In the genomic region with DNA sequence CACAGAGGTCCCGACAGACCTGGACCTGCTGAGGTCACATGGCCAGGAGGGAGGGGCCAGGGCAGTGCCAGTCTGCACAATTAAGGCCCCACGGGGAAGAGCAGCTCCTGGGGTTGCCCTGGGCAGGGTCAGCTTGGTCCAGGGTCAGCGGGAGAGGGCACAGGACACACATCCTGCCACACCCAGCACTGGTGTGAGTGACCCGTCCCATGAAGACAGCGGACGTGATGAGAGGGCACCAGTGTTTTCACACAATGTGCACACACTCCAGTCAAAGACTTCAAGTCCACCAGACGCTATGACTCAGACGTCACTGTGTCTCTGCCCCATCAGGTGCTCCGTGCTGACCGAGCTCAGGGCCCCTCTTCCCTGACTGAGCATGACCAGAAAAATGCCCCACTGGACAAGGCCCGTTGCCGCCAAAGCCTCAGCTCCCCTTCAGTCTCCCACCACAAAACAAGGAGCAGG, we compare ENCODE assay signal across 10 cellular contexts. TPM values are rescaled to one million over a fixed set of nuclear protein-coding genes. Genes with fewer than 3 reads are reported as not detected.
DNase-seq lines count a peak whose midpoint lies in the region; ATAC-seq, FAIRE-seq and TF ChIP-seq lines count a peak whose summit lies in the region.
"Had no signal": no experiment of that assay in that cellular context is flagged by ENCODE, and none has a peak within 500 bp of the region (broad histone marks: within the 10 kb centered on the region; RNA-seq: fewer than 3 reads in every experiment).

No MANE protein-coding gene starts in this region.

- H3K4me3 ChIP-seq in BLaER1 treated with 17β-estradiol and CSF1 and Interleukin-3, amounts not matched to agents 10 nM and 100 nM = peak overlapping the region in 2 of 10 experiments; percentile 86 to 97; a peak in 1 of 20 replicates
- H3K4me3 ChIP-seq in H1 (ENCODE audit: extremely low read depth in 1 of 4, insufficient read depth in 2 of 4, low read depth in 3 of 4, low read length in 4 of 4) = peak overlapping the region in 1 of 4 experiments; percentile 24; a peak in 1 of 8 replicates

- peak overlapping the region; percentile 48; the same call in 1 of the 2 replicates for H3K18ac ChIP-seq in H1 (ENCODE audit: extremely low read depth, low read length)

- ATAC-seq in natural killer cell = no peak

- POLR2A ChIA-PET in H1 (lab: Charles Lee; ENCODE audit: partially characterized antibody) = interaction anchor here (0.7 to 6.4 kb wide), 5 partner anchors 13 to 227 kb away, joined by 3 to 125 read pairs (median 3); a partner anchor contains a TSS

- H4K20me1 ChIP-seq in BLaER1 treated with 17β-estradiol and CSF1 and Interleukin-3, amounts not matched to agents 10 nM and 100 nM = peaks cover 86 to 90% (median 88%) of the 10 kb centered on the region in 11 experiments
- peaks cover 38 to 53% of the 10 kb centered on the region in 2 experiments for H4K20me1 ChIP-seq in H1 (replicated peaks in 1 of 2; ENCODE audit: control insufficient read depth in 1 of 2, insufficient read depth in 2 of 2, low read length in 2 of 2)

- H3K9ac ChIP-seq in BLaER1 treated with 17β-estradiol and CSF1 and Interleukin-3, amounts not matched to agents 10 nM and 100 nM = peak overlapping the region; percentile 29 to 100 (median 98); a peak in 12 of 22 replicates
- peak overlapping the region in 2 of 4 experiments; percentile 17 to 25; a peak in 2 of 7 replicates for H3K9ac ChIP-seq in H1 (replicated peaks in 1 of 4; ENCODE audit: extremely low read depth in 1 of 4, low read depth in 3 of 4, low read length in 3 of 4)

- peaks cover 36 to 79% of the 10 kb centered on the region in 2 experiments for H3K79me2 ChIP-seq in H1 (ENCODE audit: control insufficient read depth in 1 of 2, insufficient read depth in 2 of 2, low read length in 2 of 2)

- H3K23me2 ChIP-seq in H1 (ENCODE audit: low read depth, low read length) = peaks cover 9% of the 10 kb centered on the region

- TF ChIP-seq CTCF in H1 (IDR thresholded peaks at IDR 0.05; ENCODE audit: control extremely low read depth in 1 of 3, insufficient read depth in 1 of 3, low read depth in 1 of 3, low read length in 3 of 3) (no peak), natural killer cell (IDR thresholded peaks at IDR 0.05) (no peak)

- H3K4me3 Mint-ChIP-seq in natural killer cell = peak overlapping the region; percentile 45

- no peak overlapping the region for H2AK5ac ChIP-seq in H1 (ENCODE audit: low read depth, low read length)

- no peak overlapping the region for H4K8ac ChIP-seq in H1 (ENCODE audit: extremely low read depth, insufficient read depth, low read length)

- H3K36me3 Mint-ChIP-seq in natural killer cell = no peaks in the 10 kb centered on the region

- peaks cover 46 to 81% (median 66%) of the 10 kb centered on the region in 11 experiments for H3K36me3 ChIP-seq in BLaER1 treated with 17β-estradiol and CSF1 and Interleukin-3, amounts not matched to agents 10 nM and 100 nM
- H3K36me3 ChIP-seq in H1 (ENCODE audit: control insufficient read depth in 2 of 4, insufficient read depth in 4 of 4, low read length in 3 of 4) = peaks cover 2 to 25% (median 8%) of the 10 kb centered on the region in 4 experiments; a peak in 6 of 8 replicates

- no peak overlapping the region for H2BK12ac ChIP-seq in H1 (ENCODE audit: low read depth, low read length)

- no peak overlapping the region for H2BK15ac ChIP-seq in H1 (ENCODE audit: low read length)

- no peak overlapping the region for H4K91ac ChIP-seq in H1 (replicated peaks; ENCODE audit: insufficient read length, low read length)

- H3K4me1 Mint-ChIP-seq in natural killer cell = peaks cover 22 to 53% of the 10 kb centered on the region in 2 donors

- H3K27ac ChIP-seq in BLaER1 treated with 17β-estradiol and CSF1 and Interleukin-3, amounts not matched to agents 10 nM and 100 nM = peak overlapping the region in 2 of 11 experiments; percentile 37 to 95; a peak in 2 of 22 replicates
- H3K27ac ChIP-seq in H1 (ENCODE audit: low read depth, low read length) = no peak overlapping the region; the same call in 1 of the 2 replicates

- CTCF ChIA-PET in H1 (lab: Charles Lee; ENCODE audit: partially characterized antibody) = interaction anchor here (0.8 to 1.2 kb wide), 5 partner anchors 9 to 50 kb away, joined by 3 to 4 read pairs (median 3); no protein-coding TSS in a partner anchor

- peak overlapping the region in 10 of 11 experiments; percentile 90 to 100 (median 98); a peak in 14 of 22 replicates for H3K4me2 ChIP-seq in BLaER1 treated with 17β-estradiol and CSF1 and Interleukin-3, amounts not matched to agents 10 nM and 100 nM
- H3K4me2 ChIP-seq in H1 (ENCODE audit: insufficient read depth in 1 of 2, low read depth in 2 of 2, low read length in 2 of 2) = peak overlapping the region; percentile 3 to 42; a peak in 2 of 4 replicates

- no peak overlapping the region for H2BK20ac ChIP-seq in H1 (ENCODE audit: low read length)

- DNase-seq in LHCN-M2 (ENCODE audit: low read depth) (peak; percentile 62), H1 (ENCODE audit: low read depth in 1 of 2, low spot score in 2 of 2) (no peak), natural killer cell (no peak), occipital lobe (lab: John Stamatoyannopoulos, UW) (no peak), germinal center (ENCODE audit: low spot score) (no peak), DMS79 (lab: John Stamatoyannopoulos, UW) (no peak), DMS53 (lab: John Stamatoyannopoulos, UW) (no peak)

- no peak overlapping the region for H2BK120ac ChIP-seq in H1 (replicated peaks; ENCODE audit: low read depth, low read length)

- no peak for TF ChIP-seq RAD21 in H1 (IDR thresholded peaks at IDR 0.05 in 1 of 2, conservative IDR thresholded peaks at IDR 0.05 in 1 of 2; ENCODE audit: low read depth in 2 of 2, low read length in 2 of 2)

- no peak for FAIRE-seq in H1 (lab: Jason Lieb, UNC)

- no peak for TF ChIP-seq EP300 in H1 (IDR thresholded peaks at IDR 0.05; ENCODE audit: borderline replicate concordance in 1 of 2, low read depth in 2 of 2, low read length in 2 of 2)

- intact Hi-C loops in natural killer cell (cut with micrococcal nuclease) = no loop called here

- no peak overlapping the region for H3K4ac ChIP-seq in H1 (replicated peaks; ENCODE audit: insufficient read length, low read depth, low read length)

- peaks cover 31 to 40% (median 37%) of the 10 kb centered on the region in 10 experiments for H3K4me1 ChIP-seq in BLaER1 treated with 17β-estradiol and CSF1 and Interleukin-3, amounts not matched to agents 10 nM and 100 nM
- peaks cover 0 to 37% (median 25%) of the 10 kb centered on the region in 4 experiments; a peak in 5 of 7 replicates for H3K4me1 ChIP-seq in H1 (replicated peaks in 1 of 4; ENCODE audit: control insufficient read depth in 3 of 4, insufficient read depth in 4 of 4, low read length in 3 of 4)

- H3K9me3 Mint-ChIP-seq in natural killer cell = no peaks in the 10 kb centered on the region

- peaks cover 0 to 3% of the 10 kb centered on the region in 2 donors for H3K27me3 Mint-ChIP-seq in natural killer cell (ENCODE audit: low read depth in 2 of 2)

- no peak overlapping the region for H2AFZ ChIP-seq in H1 (ENCODE audit: low read length)

- no peak overlapping the region for H4K5ac ChIP-seq in H1 (ENCODE audit: insufficient read length, low read depth, low read length)

- TF ChIP-seq POLR2A in H1 (IDR thresholded peaks at IDR 0.05; ENCODE audit: control extremely low read depth in 1 of 2, low read depth in 2 of 2, low read length in 2 of 2) = no peak

- no peak overlapping the region for H3K14ac ChIP-seq in H1 (ENCODE audit: insufficient read length)

- H3K56ac ChIP-seq in H1 (replicated peaks; ENCODE audit: insufficient read length, low read depth, low read length) = no peak overlapping the region

- no peaks in the 10 kb centered on the region for H3K27me3 ChIP-seq in BLaER1 treated with 17β-estradiol and CSF1 and Interleukin-3, amounts not matched to agents 10 nM and 100 nM
- no peaks in the 10 kb centered on the region for H3K27me3 ChIP-seq in H1 (replicated peaks in 1 of 4; ENCODE audit: control insufficient read depth in 3 of 4, extremely low read depth in 1 of 4, insufficient read depth in 3 of 4, low read length in 3 of 4)

- peaks cover 24% of the 10 kb centered on the region for H3K79me1 ChIP-seq in H1 (ENCODE audit: low read depth, low read length)

- WGBS in H1 (ENCODE audit: extremely low coverage in 1 of 2, insufficient coverage in 1 of 2, insufficient read length in 1 of 2, insufficient replicate concordance in 2 of 2, low coverage in 1 of 2, low lambda C conversion rate in 2 of 2, missing lambda C conversion rate in 1 of 2), 2 experiments = 86% methylated on average over 12 of the region's 12 CpGs; no CpG with 5 or more reads in 1 of the 2 experiments

- peak overlapping the region; percentile 55 for H2BK5ac ChIP-seq in H1 (ENCODE audit: low read depth, low read length)

- H3K9me3 ChIP-seq in BLaER1 treated with 17β-estradiol and CSF1 and Interleukin-3, amounts not matched to agents 10 nM and 100 nM (replicated peaks in 1 of 11) = no peaks in the 10 kb centered on the region
- no peaks in the 10 kb centered on the region for H3K9me3 ChIP-seq in H1 (ENCODE audit: insufficient read depth in 2 of 2, low read depth in 1 of 2, low read length in 1 of 2)

- H3K23ac ChIP-seq in H1 (ENCODE audit: insufficient read length) = no peak overlapping the region

- H3K27ac Mint-ChIP-seq in natural killer cell = peak overlapping the region in 1 of 2 donors; percentile 84

RNA-seq across cellular contexts. Expression of a gene that starts 4.2 kb away (rescaled TPM):
- total RNA-seq in LHCN-M2 (2014; rRNA removed) (154 and 176 TPM in 2 replicates), natural killer cell (100 to 1,000 TPM; 310 to 354 (median 317) TPM), occipital lobe (33.8 TPM)
- 67.8 TPM for polyA plus RNA-seq in LHCN-M2 (2012)
- 140 and 142 TPM in 2 replicates for total RNA-seq in H1 (2021; fragmentation: NEBNext Ultra II Directional; extraction: Animal tissue kit (Norgen Biotek cat#: 25700))
- polyA plus RNA-seq in H1 (2011; rRNA removed) = 243 and 343 TPM in 2 replicates
- 180 TPM for polyA plus RNA-seq in H1 (2011; cell fraction: cytosol; rRNA removed)
- 1,170 TPM for polyA plus RNA-seq in H1 (2011; cell fraction: nucleus; rRNA removed)
- polyA plus RNA-seq in H1 (2012, experiment 1 of 2) = 46.9 to 137 TPM (median 125 TPM) in 4 replicates
- polyA plus RNA-seq in H1 (2012, experiment 2 of 2) = 87.4 TPM
- 171 TPM for polyA plus RNA-seq in H1 (2013, experiment 1 of 2)
- 163 TPM for polyA plus RNA-seq in H1 (2013, experiment 2 of 2)
- polyA minus RNA-seq in H1 (2011; rRNA and poly(A)+ RNA removed) = 45.5 and 54.1 TPM in 2 replicates
- 55.7 TPM for polyA minus RNA-seq in H1 (2011; cell fraction: cytosol; rRNA and poly(A)+ RNA removed)
- polyA minus RNA-seq in H1 (2011; cell fraction: nucleus; rRNA and poly(A)+ RNA removed) = 124 TPM

RNA-seq across cellular contexts. Expression of a gene that starts 4.6 kb away (rescaled TPM):
- total RNA-seq in LHCN-M2 (2014; rRNA removed) (not detected in 2 replicates), natural killer cell (not detected), occipital lobe (not detected)
- polyA plus RNA-seq in LHCN-M2 (2012) = not detected
- total RNA-seq in H1 (2021; fragmentation: NEBNext Ultra II Directional; extraction: Animal tissue kit (Norgen Biotek cat#: 25700)) = not detected in 2 replicates
- not detected in 2 replicates for polyA plus RNA-seq in H1 (2011; rRNA removed)
- not detected for polyA plus RNA-seq in H1 (2011; cell fraction: cytosol; rRNA removed)
- polyA plus RNA-seq in H1 (2011; cell fraction: nucleus; rRNA removed) = not detected
- not detected in 4 replicates for polyA plus RNA-seq in H1 (2012, experiment 1 of 2)
- not detected for polyA plus RNA-seq in H1 (2012, experiment 2 of 2)
- polyA plus RNA-seq in H1 (2013, experiment 1 of 2) = not detected
- not detected for polyA plus RNA-seq in H1 (2013, experiment 2 of 2)
- under 0.01 TPM in 1 of 2 replicates, not detected in the other for polyA minus RNA-seq in H1 (2011; rRNA and poly(A)+ RNA removed)
- polyA minus RNA-seq in H1 (2011; cell fraction: cytosol; rRNA and poly(A)+ RNA removed) = not detected
- polyA minus RNA-seq in H1 (2011; cell fraction: nucleus; rRNA and poly(A)+ RNA removed) = not detected
- total RNA-seq: M059J, pulmonary artery endothelial cell had no signal

RNA-seq across cellular contexts. Expression of a gene that starts 9.7 kb away (rescaled TPM):
- total RNA-seq in LHCN-M2 (2014; rRNA removed) = 130 and 145 TPM in 2 replicates
- 435 TPM for polyA plus RNA-seq in LHCN-M2 (2012)
- total RNA-seq in H1 (2021; fragmentation: NEBNext Ultra II Directional; extraction: Animal tissue kit (Norgen Biotek cat#: 25700)) = 522 and 551 TPM in 2 replicates
- 189 and 349 TPM in 2 replicates for polyA plus RNA-seq in H1 (2011; rRNA removed)
- 238 TPM for polyA plus RNA-seq in H1 (2011; cell fraction: cytosol; rRNA removed)
- 235 TPM for polyA plus RNA-seq in H1 (2011; cell fraction: nucleus; rRNA removed)
- polyA plus RNA-seq in H1 (2012, experiment 1 of 2) = 294 to 464 TPM (median 423 TPM) in 4 replicates
- polyA plus RNA-seq in H1 (2012, experiment 2 of 2) = 443 TPM
- 346 TPM for polyA plus RNA-seq in H1 (2013, experiment 1 of 2)
- 345 TPM for polyA plus RNA-seq in H1 (2013, experiment 2 of 2)
- 314 and 396 TPM in 2 replicates for polyA minus RNA-seq in H1 (2011; rRNA and poly(A)+ RNA removed)
- 453 TPM for polyA minus RNA-seq in H1 (2011; cell fraction: cytosol; rRNA and poly(A)+ RNA removed)
- 127 TPM for polyA minus RNA-seq in H1 (2011; cell fraction: nucleus; rRNA and poly(A)+ RNA removed)
- total RNA-seq in natural killer cell = 100 to 1,000 TPM; 163 to 276 (median 179) TPM
- 9.5 TPM for total RNA-seq in occipital lobe

RNA-seq across cellular contexts. Expression of a gene that starts 16.5 kb away (rescaled TPM):
- total RNA-seq in LHCN-M2 (2014; rRNA removed) = 0.11 and 0.19 TPM in 2 replicates
- 0.05 TPM for polyA plus RNA-seq in LHCN-M2 (2012)
- 0.45 and 0.63 TPM in 2 replicates for total RNA-seq in H1 (2021; fragmentation: NEBNext Ultra II Directional; extraction: Animal tissue kit (Norgen Biotek cat#: 25700))
- polyA plus RNA-seq in H1 (2011; rRNA removed) = 1.0 and 2.0 TPM in 2 replicates
- 1.4 TPM for polyA plus RNA-seq in H1 (2011; cell fraction: cytosol; rRNA removed)
- polyA plus RNA-seq in H1 (2011; cell fraction: nucleus; rRNA removed) = 8.4 TPM
- polyA plus RNA-seq in H1 (2012, experiment 1 of 2) = 0.14 to 1.1 TPM (median 0.78 TPM) in 4 replicates
- polyA plus RNA-seq in H1 (2012, experiment 2 of 2) = 0.13 TPM
- polyA plus RNA-seq in H1 (2013, experiment 1 of 2) = 0.93 TPM
- polyA plus RNA-seq in H1 (2013, experiment 2 of 2) = 0.74 TPM
- polyA minus RNA-seq in H1 (2011; rRNA and poly(A)+ RNA removed) = 0.27 and 0.28 TPM in 2 replicates
- polyA minus RNA-seq in H1 (2011; cell fraction: cytosol; rRNA and poly(A)+ RNA removed) = 0.29 TPM
- 1.1 TPM for polyA minus RNA-seq in H1 (2011; cell fraction: nucleus; rRNA and poly(A)+ RNA removed)
- total RNA-seq in natural killer cell = under 1 TPM in 2 of 3 donors, not detected in 1; 0.09 to 0.15 TPM
- not detected for total RNA-seq in occipital lobe
- total RNA-seq: M059J had no signal

RNA-seq across cellular contexts. Expression of a gene that starts 23.2 kb away (rescaled TPM):
- total RNA-seq in LHCN-M2 (2014; rRNA removed) (18.1 and 21.5 TPM in 2 replicates), natural killer cell (100 to 1,000 TPM in 2 of 3 donors, 10 to 100 TPM in 1; 73.3 to 149 (median 121) TPM), occipital lobe (0.78 TPM)
- 13.5 TPM for polyA plus RNA-seq in LHCN-M2 (2012)
- 25.6 and 29.7 TPM in 2 replicates for total RNA-seq in H1 (2021; fragmentation: NEBNext Ultra II Directional; extraction: Animal tissue kit (Norgen Biotek cat#: 25700))
- 10.4 and 17.4 TPM in 2 replicates for polyA plus RNA-seq in H1 (2011; rRNA removed)
- 11.0 TPM for polyA plus RNA-seq in H1 (2011; cell fraction: cytosol; rRNA removed)
- polyA plus RNA-seq in H1 (2011; cell fraction: nucleus; rRNA removed) = 75.8 TPM
- 24.0 to 35.6 TPM (median 26.9 TPM) in 4 replicates for polyA plus RNA-seq in H1 (2012, experiment 1 of 2)
- polyA plus RNA-seq in H1 (2012, experiment 2 of 2) = 20.8 TPM
- 22.9 TPM for polyA plus RNA-seq in H1 (2013, experiment 1 of 2)
- 19.2 TPM for polyA plus RNA-seq in H1 (2013, experiment 2 of 2)
- 7.3 and 11.6 TPM in 2 replicates for polyA minus RNA-seq in H1 (2011; rRNA and poly(A)+ RNA removed)
- 17.7 TPM for polyA minus RNA-seq in H1 (2011; cell fraction: cytosol; rRNA and poly(A)+ RNA removed)
- polyA minus RNA-seq in H1 (2011; cell fraction: nucleus; rRNA and poly(A)+ RNA removed) = 32.0 TPM

Comparison
In these comparisons a context has a peak if more than half of its experiments do, and no peak if none do; other contexts are left out.
1. RNA of a gene that starts 9.7 kb away (total RNA-seq): 522 to 551 TPM in H1, 163 to 276 TPM in natural killer cell and 130 to 145 TPM in LHCN-M2; 9.5 TPM in occipital lobe (single experiment); every median in the first group is over 10 times any median in the second.